In the genomic region with DNA sequence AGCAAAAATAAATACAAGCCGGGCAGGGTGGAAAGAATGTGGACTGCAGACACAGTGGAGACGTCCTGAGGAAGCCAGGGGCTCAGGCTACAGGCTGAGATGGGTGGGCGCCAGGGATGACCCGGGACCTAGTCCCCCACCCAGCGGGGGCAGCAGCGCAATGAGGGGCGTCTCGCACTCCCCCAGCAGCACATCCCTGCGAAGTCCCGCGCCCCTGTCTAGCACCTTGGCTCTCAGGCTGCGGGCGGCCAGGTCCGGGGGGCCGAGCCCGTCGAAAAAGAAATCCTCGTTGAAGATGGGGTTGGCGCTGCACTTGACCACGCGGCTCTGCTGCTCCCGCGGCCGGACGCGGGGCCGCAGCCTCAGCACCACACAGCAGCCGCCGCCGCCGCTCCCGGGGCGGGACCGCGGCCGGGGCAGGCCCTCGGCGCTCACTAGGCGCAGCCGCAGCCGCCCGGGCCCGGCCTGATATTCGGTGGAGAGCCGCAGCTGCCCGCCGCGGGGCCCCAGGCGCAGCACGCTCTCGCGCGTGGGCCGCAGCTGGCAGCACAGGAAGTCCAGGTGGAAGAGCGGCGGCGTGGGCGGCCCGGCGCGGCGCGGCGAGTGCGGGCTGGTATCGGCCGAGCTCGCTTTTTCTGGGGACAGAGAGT, we compare ENCODE assay signal across 9 cellular contexts. TPM values are rescaled to one million over a fixed set of nuclear protein-coding genes. Genes with fewer than 3 reads are reported as not detected.
DNase-seq lines count a peak whose midpoint lies in the region; ATAC-seq and TF ChIP-seq lines count a peak whose summit lies in the region.
"Had no signal": no experiment of that assay in that cellular context is flagged by ENCODE, and none has a peak within 500 bp of the region (broad histone marks: within the 10 kb centered on the region; RNA-seq: fewer than 3 reads in every experiment).

No MANE protein-coding gene starts in this region.

- no peak overlapping the region for H3K27ac ChIP-seq in ovary

- CTCF ChIA-PET in WTC11 (lab: Charles Lee): interaction anchor here (0.6 to 3.1 kb wide), 4 partner anchors 96 to 197 kb away, joined by 3 to 24 read pairs (median 3); partner anchors contain the start of gene CELF3

- H3K27me3 ChIP-seq in ovary: no peaks in the 10 kb centered on the region

- H3K4me1 ChIP-seq in ES-I3 (ENCODE audit: insufficient read depth, low read length) (peaks cover 17% of the 10 kb centered on the region), ovary (ENCODE audit: insufficient read depth) (no peaks in the 10 kb centered on the region)

- no peaks in the 10 kb centered on the region for H3K9me3 ChIP-seq in ES-I3 (ENCODE audit: control insufficient read depth, insufficient read depth, low read length)
- no peaks in the 10 kb centered on the region for H3K9me3 ChIP-seq in ovary

- H3K4me3 Mint-ChIP-seq in WTC11: peak overlapping the region; percentile 77

- no peak overlapping the region for H3K27ac Mint-ChIP-seq in WTC11

- peaks cover 26% of the 10 kb centered on the region for H3K4me1 Mint-ChIP-seq in WTC11

- DNase-seq in WTC11 (ENCODE audit: low spot score) (no peak), fibroblast of pulmonary artery (ENCODE audit: low read depth) (no peak), ovary (peak in 1 of 5 donors; percentile 59), NCI-H2107 treated with DMSO at 0.1 percent for 48 hours (lab: John Stamatoyannopoulos, UW; ENCODE audit: unreplicated experiment) (no peak), NCI-H2171 treated with DMSO at 0.1 percent for 48 hours (lab: John Stamatoyannopoulos, UW) (no peak)

- no peaks in the 10 kb centered on the region for H3K9me3 Mint-ChIP-seq in WTC11

- H3K27me3 Mint-ChIP-seq in WTC11 (ENCODE audit: low read depth): peaks cover 36% of the 10 kb centered on the region

- no peak for TF ChIP-seq EP300 in ovary (IDR thresholded peaks at IDR 0.05)

- no peak for TF ChIP-seq POLR2A in ovary (IDR thresholded peaks at IDR 0.05)

- H3K9ac ChIP-seq in ES-I3 (ENCODE audit: low read depth, low read length): peak overlapping the region; percentile 63

- 8 to 14% (median 14%) methylated on average over 39 to 68 of the region's 68 CpGs for WGBS in ovary, 3 donors

- intact Hi-C loops in ovary (cut with DNase I): no loop called here

- TF ChIP-seq CTCF in WTC11 (IDR thresholded peaks at IDR 0.05): no peak
- no peak for TF ChIP-seq CTCF in fibroblast of pulmonary artery (IDR thresholded peaks at IDR 0.05; ENCODE audit: low read length, missing control alignments)
- TF ChIP-seq CTCF in ovary (IDR thresholded peaks at IDR 0.05): no peak

- H3K4me3 ChIP-seq in fibroblast of pulmonary artery (replicated peaks; ENCODE audit: low read depth, low read length) (peak overlapping the region; percentile 5), ovary (peak overlapping the region; percentile 13)

- H3K36me3 ChIP-seq in ES-I3 (ENCODE audit: insufficient read depth, low read length) (no peaks in the 10 kb centered on the region), ovary (no peaks in the 10 kb centered on the region)

- POLR2A ChIA-PET in WTC11 (lab: Charles Lee): no interaction called here

- H3K36me3 Mint-ChIP-seq in WTC11: peaks cover 3% of the 10 kb centered on the region; the same call in 1 of the 2 replicates

- no peak for ATAC-seq in WTC11
- no peak for ATAC-seq in HG03095 (IDR thresholded peaks at IDR 0.05; ENCODE audit: unreplicated experiment)
- ATAC-seq in GM21576 (IDR thresholded peaks at IDR 0.05; ENCODE audit: unreplicated experiment): no peak

TF ChIP-seq in WTC11, 78 proteins besides CTCF, POLR2A, EP300 and RAD21:
- TF ChIP-seq PRRX2 (CRISPR knock-in tag; IDR thresholded peaks at IDR 0.05): no peak
- TF ChIP-seq, protein P1, sequence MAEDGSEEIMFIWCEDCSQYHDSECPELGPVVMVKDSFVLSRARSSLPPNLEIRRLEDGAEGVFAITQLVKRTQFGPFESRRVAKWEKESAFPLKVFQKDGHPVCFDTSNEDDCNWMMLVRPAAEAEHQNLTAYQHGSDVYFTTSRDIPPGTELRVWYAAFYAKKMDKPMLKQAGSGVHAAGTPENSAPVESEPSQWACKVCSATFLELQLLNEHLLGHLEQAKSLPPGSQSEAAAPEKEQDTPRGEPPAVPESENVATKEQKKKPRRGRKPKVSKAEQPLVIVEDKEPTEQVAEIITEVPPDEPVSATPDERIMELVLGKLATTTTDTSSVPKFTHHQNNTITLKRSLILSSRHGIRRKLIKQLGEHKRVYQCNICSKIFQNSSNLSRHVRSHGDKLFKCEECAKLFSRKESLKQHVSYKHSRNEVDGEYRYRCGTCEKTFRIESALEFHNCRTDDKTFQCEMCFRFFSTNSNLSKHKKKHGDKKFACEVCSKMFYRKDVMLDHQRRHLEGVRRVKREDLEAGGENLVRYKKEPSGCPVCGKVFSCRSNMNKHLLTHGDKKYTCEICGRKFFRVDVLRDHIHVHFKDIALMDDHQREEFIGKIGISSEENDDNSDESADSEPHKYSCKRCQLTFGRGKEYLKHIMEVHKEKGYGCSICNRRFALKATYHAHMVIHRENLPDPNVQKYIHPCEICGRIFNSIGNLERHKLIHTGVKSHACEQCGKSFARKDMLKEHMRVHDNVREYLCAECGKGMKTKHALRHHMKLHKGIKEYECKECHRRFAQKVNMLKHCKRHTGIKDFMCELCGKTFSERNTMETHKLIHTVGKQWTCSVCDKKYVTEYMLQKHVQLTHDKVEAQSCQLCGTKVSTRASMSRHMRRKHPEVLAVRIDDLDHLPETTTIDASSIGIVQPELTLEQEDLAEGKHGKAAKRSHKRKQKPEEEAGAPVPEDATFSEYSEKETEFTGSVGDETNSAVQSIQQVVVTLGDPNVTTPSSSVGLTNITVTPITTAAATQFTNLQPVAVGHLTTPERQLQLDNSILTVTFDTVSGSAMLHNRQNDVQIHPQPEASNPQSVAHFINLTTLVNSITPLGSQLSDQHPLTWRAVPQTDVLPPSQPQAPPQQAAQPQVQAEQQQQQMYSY (CRISPR knock-in tag; IDR thresholded peaks at IDR 0.05): 0 out of 2 replicates have a peak, but pooled peaks have one; percentile 3
- TF ChIP-seq ARID4B (CRISPR knock-in tag; IDR thresholded peaks at IDR 0.05; ENCODE audit: borderline replicate concordance): peak; percentile 12; the same call in 1 of the 2 replicates

RNA-seq across cellular contexts. Expression of gene C2CD4D, which starts 1.7 kb away (rescaled TPM):
- total RNA-seq in WTC11 (2021) (0.85 to 2.0 TPM (median 0.94 TPM) in 3 replicates), ovary (1 to 10 TPM in 1 of 7 donors, under 1 TPM in 3, not detected in 3; 0.10 to 1.0 (median 0.18) TPM)
- under 1 TPM in 1 of 2 donors, not detected in 1; 0.04 TPM for polyA plus RNA-seq in ovary

RNA-seq across cellular contexts. Expression of gene RORC, which starts 6.4 kb away (rescaled TPM):
- total RNA-seq in WTC11 (2021) (0.30 to 0.53 TPM (median 0.44 TPM) in 3 replicates), ovary (10 to 100 TPM in 1 of 7 donors, 1 to 10 TPM in 2, under 1 TPM in 4; 0.18 to 22.3 (median 0.83) TPM)
- polyA plus RNA-seq in ovary: under 1 TPM; 0.39 to 0.48 TPM
- total RNA-seq: dermis microvascular lymphatic vessel endothelial cell had no signal

RNA-seq across cellular contexts. Expression of gene THEM5, which starts 15.5 kb away (rescaled TPM):
- total RNA-seq in WTC11 (2021) (not detected in 3 replicates), ovary (not detected)
- under 1 TPM in 1 of 2 donors, not detected in 1; 0.07 TPM for polyA plus RNA-seq in ovary
- total RNA-seq: dermis microvascular lymphatic vessel endothelial cell had no signal

RNA-seq across cellular contexts. Expression of gene LINGO4, which starts 32.7 kb away (rescaled TPM):
- total RNA-seq in WTC11 (2021) (not detected in 3 replicates), ovary (under 1 TPM in 3 of 7 donors, not detected in 4; 0.08 to 0.34 (median 0.10) TPM)
- not detected for polyA plus RNA-seq in ovary
- total RNA-seq: dermis microvascular lymphatic vessel endothelial cell had no signal

RNA-seq across cellular contexts. Expression of gene TDRKH, which starts 47.7 kb away (rescaled TPM):
- 21.8 to 25.3 TPM (median 24.0 TPM) in 3 replicates for total RNA-seq in WTC11 (2021)
- 1 to 10 TPM; 1.5 to 3.8 (median 3.2) TPM for total RNA-seq in ovary
- polyA plus RNA-seq in ovary: 1 to 10 TPM; 1.9 to 6.6 TPM
